8 cellular contexts compared by ENCODE assay signal in genomic region chr15:63605816-63606215, GRCh38. TPM values are rescaled to one million over a fixed set of nuclear protein-coding genes. Genes with fewer than 3 reads are reported as not detected.
DNase-seq lines count a peak whose midpoint lies in the region; ATAC-seq and TF ChIP-seq lines count a peak whose summit lies in the region.

No MANE protein-coding gene starts in this region.

- H3K27ac ChIP-seq in RWPE1 (0 out of 2 replicates have a peak overlapping the region, but pooled peaks have one; percentile 0), skin epidermis (peak overlapping the region in 13 of 21 experiments; percentile 12 to 74 (median 38)), foreskin keratinocyte (no peak overlapping the region)

- POLR2A ChIA-PET in RWPE1 (lab: Yijun Ruan, JAX; ENCODE audit: low non-redundant PET) = no interaction called here

- DNase-seq in CD1c-positive myeloid dendritic cell (ENCODE audit: extremely low spot score) (peak; percentile 43), RWPE1 (ENCODE audit: low spot score) (no peak), middle frontal gyrus (ENCODE audit: extremely low spot score, low spot score) (no peak), foreskin keratinocyte (no peak)
- DNase-seq in activated T-helper 2 cell treated with anti-CD3 and anti-CD28 coated beads, Interferon-gamma antibody, Interleukin-2, Interleukin-4, amounts not matched to agents 10 μg/mL and 5 μg/mL and 100 μg/mL, durations not matched to agents 14 hours and 24 hours and 36 hours (ENCODE audit: low spot score) = peak; percentile 48

- CTCF ChIA-PET in RWPE1 (lab: Yijun Ruan, JAX) = no interaction called here

- no peaks in the 10 kb centered on the region for H3K27me3 ChIP-seq in foreskin keratinocyte

- no peaks in the 10 kb centered on the region for H3K4me1 ChIP-seq in foreskin keratinocyte

- intact Hi-C loops in activated T-helper 2 cell treated with anti-CD3 and anti-CD28 coated beads, Interferon-gamma antibody, Interleukin-2, Interleukin-4, amounts not matched to agents 10 μg/mL and 5 μg/mL and 100 μg/mL, durations not matched to agents 14 hours and 24 hours and 36 hours (cut with micrococcal nuclease) = loop anchor here (10.0 kb wide), 1 partner anchor 231 kb away; no protein-coding TSS in a partner anchor

- TF ChIP-seq CTCF in RWPE1 (conservative IDR thresholded peaks at IDR 0.05; ENCODE audit: low read depth) = no peak
- no peak for TF ChIP-seq CTCF in foreskin keratinocyte (conservative IDR thresholded peaks at IDR 0.05)

- H3K9me3 Mint-ChIP-seq in activated T-helper 2 cell treated with anti-CD3 and anti-CD28 coated beads, Interferon-gamma antibody, Interleukin-2, Interleukin-4, amounts not matched to agents 10 μg/mL and 5 μg/mL and 100 μg/mL, durations not matched to agents 14 hours and 24 hours and 36 hours = no peaks in the 10 kb centered on the region

- ATAC-seq in GM21360 (IDR thresholded peaks at IDR 0.05; ENCODE audit: unreplicated experiment) (no peak), SK-N-SH treated with all-trans-retinoic acid at 6 μM for 48 hours (no peak), foreskin keratinocyte (no peak)

- H3K36me3 Mint-ChIP-seq in activated T-helper 2 cell treated with anti-CD3 and anti-CD28 coated beads, Interferon-gamma antibody, Interleukin-2, Interleukin-4, amounts not matched to agents 10 μg/mL and 5 μg/mL and 100 μg/mL, durations not matched to agents 14 hours and 24 hours and 36 hours (ENCODE audit: low read depth) = peaks cover 30% of the 10 kb centered on the region

- peaks cover 42% of the 10 kb centered on the region for H3K4me1 Mint-ChIP-seq in activated T-helper 2 cell treated with anti-CD3 and anti-CD28 coated beads, Interferon-gamma antibody, Interleukin-2, Interleukin-4, amounts not matched to agents 10 μg/mL and 5 μg/mL and 100 μg/mL, durations not matched to agents 14 hours and 24 hours and 36 hours (ENCODE audit: low read depth)

- H3K4me3 ChIP-seq in skin epidermis = no peak overlapping the region

- H3K4me3 Mint-ChIP-seq in activated T-helper 2 cell treated with anti-CD3 and anti-CD28 coated beads, Interferon-gamma antibody, Interleukin-2, Interleukin-4, amounts not matched to agents 10 μg/mL and 5 μg/mL and 100 μg/mL, durations not matched to agents 14 hours and 24 hours and 36 hours (ENCODE audit: low read depth) = no peak overlapping the region

- H3K27me3 Mint-ChIP-seq in activated T-helper 2 cell treated with anti-CD3 and anti-CD28 coated beads, Interferon-gamma antibody, Interleukin-2, Interleukin-4, amounts not matched to agents 10 μg/mL and 5 μg/mL and 100 μg/mL, durations not matched to agents 14 hours and 24 hours and 36 hours (ENCODE audit: low read depth) = no peaks in the 10 kb centered on the region

- peak overlapping the region; percentile 84 for H3K27ac Mint-ChIP-seq in activated T-helper 2 cell treated with anti-CD3 and anti-CD28 coated beads, Interferon-gamma antibody, Interleukin-2, Interleukin-4, amounts not matched to agents 10 μg/mL and 5 μg/mL and 100 μg/mL, durations not matched to agents 14 hours and 24 hours and 36 hours

TF ChIP-seq in SK-N-SH treated with all-trans-retinoic acid at 6 μM for 48 hours, 23 proteins besides CTCF, POLR2A, EP300 and RAD21:
- no peak for TF ChIP-seq SNAI2 (CRISPR knock-in tag; IDR thresholded peaks at IDR 0.05)
- no peak for TF ChIP-seq GLIS3 (CRISPR knock-in tag; IDR thresholded peaks at IDR 0.05)
- no peak for TF ChIP-seq ZNF70 (CRISPR knock-in tag; IDR thresholded peaks at IDR 0.05)
- no peak for TF ChIP-seq ZFP3 (CRISPR knock-in tag; IDR thresholded peaks at IDR 0.05)
- no peak for TF ChIP-seq ZNF8 (CRISPR knock-in tag; IDR thresholded peaks at IDR 0.05)
- no peak for TF ChIP-seq CSRNP3 (CRISPR knock-in tag; IDR thresholded peaks at IDR 0.05)
- no peak for TF ChIP-seq ARNTL (CRISPR knock-in tag; IDR thresholded peaks at IDR 0.05; ENCODE audit: borderline replicate concordance, low read depth)
- TF ChIP-seq ESRRG (CRISPR knock-in tag; IDR thresholded peaks at IDR 0.05) = no peak
- TF ChIP-seq RARB (CRISPR knock-in tag; IDR thresholded peaks at IDR 0.05) = no peak
- no peak for TF ChIP-seq PPARA (CRISPR knock-in tag; IDR thresholded peaks at IDR 0.05; ENCODE audit: borderline replicate concordance)
- TF ChIP-seq OSR1 (CRISPR knock-in tag; IDR thresholded peaks at IDR 0.05) = no peak
TF ChIP-seq in SK-N-SH treated with all-trans-retinoic acid at 6 μM for 48 hours: peak in this region for 0.

RNA-seq across cellular contexts. Expression of gene FBXL22, which starts 8.6 kb away (rescaled TPM):
- 0.71 and 0.78 TPM in 2 replicates for total RNA-seq in activated T-helper 2 cell treated with anti-CD3 and anti-CD28 coated beads, Interferon-gamma antibody, Interleukin-2, Interleukin-4, amounts not matched to agents 10 μg/mL and 5 μg/mL and 100 μg/mL, durations not matched to agents 14 hours and 24 hours and 36 hours
- 0.03 and 0.21 TPM in 2 replicates for total RNA-seq in foreskin keratinocyte
- 0.07 and 0.13 TPM in 2 replicates for polyA plus RNA-seq in foreskin keratinocyte

Comparison
In these comparisons a context has a peak if more than half of its experiments do, and no peak if none do; other contexts are left out.
1. DNase-seq: peak in CD1c-positive myeloid dendritic cell (single experiment) and activated T-helper 2 cell treated with anti-CD3 and anti-CD28 coated beads, Interferon-gamma antibody, Interleukin-2, Interleukin-4, amounts not matched to agents 10 μg/mL and 5 μg/mL and 100 μg/mL, durations not matched to agents 14 hours and 24 hours and 36 hours (single experiment); none in RWPE1 (single experiment), middle frontal gyrus (single experiment) and foreskin keratinocyte (0 of 2).